In the genomic region with DNA sequence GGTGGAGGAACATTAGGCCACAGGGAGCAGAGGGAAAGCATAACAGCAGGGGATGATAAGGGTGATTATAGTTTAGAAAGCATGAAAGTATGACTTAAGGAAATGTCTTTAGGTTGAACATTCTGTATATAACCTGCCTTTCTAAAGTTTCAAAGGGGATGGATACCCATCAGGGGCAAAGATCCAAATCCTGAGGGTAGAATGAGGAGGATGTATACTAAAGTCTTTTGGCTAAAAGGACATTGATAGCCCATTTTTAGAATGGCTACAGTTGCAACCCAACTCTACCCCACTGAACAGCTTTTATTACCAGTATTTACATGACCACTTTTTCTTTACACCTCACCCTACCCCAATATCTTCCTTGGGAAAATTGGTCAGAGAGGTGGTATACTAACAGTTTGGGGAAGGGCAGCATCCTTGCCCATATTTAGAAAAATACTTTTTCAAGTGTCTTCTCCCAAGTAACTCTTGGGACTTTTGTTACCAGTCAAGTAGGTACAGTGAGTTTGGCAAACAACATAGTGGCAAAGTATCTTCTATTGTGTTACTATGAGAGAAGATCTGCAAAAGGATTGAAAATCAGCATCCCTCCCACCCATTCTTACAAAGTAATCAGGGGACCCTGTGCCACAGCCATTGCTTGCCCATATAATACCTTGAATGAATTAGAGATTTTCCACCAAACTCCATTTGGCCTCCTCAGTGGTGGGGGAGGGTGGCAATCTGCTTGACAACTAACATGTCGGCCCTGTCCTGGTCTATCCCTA, we compare ENCODE assay signal across 11 cellular contexts. TPM values are rescaled to one million over a fixed set of nuclear protein-coding genes. Genes with fewer than 3 reads are reported as not detected.
DNase-seq lines count a peak whose midpoint lies in the region; ATAC-seq, FAIRE-seq and TF ChIP-seq lines count a peak whose summit lies in the region.
"Had no signal": no experiment of that assay in that cellular context is flagged by ENCODE, and none has a peak within 500 bp of the region (broad histone marks: within the 10 kb centered on the region; RNA-seq: fewer than 3 reads in every experiment).

No MANE protein-coding gene starts in this region.

- H3K4me3 ChIP-seq in left ventricle myocardium inferior = no peak overlapping the region
- no peak overlapping the region for H3K4me3 ChIP-seq in SU-DHL-6 (ENCODE audit: insufficient read depth, low read length, poor library complexity, severe bottlenecking)
- no peak overlapping the region for H3K4me3 ChIP-seq in suprapubic skin
- H3K4me3 ChIP-seq: ovary had no signal

- ATAC-seq in left ventricle myocardium superior (no peak), foreskin keratinocyte (no peak), GM21723 (IDR thresholded peaks at IDR 0.05; ENCODE audit: unreplicated experiment) (no peak)

- H2AFZ ChIP-seq in SU-DHL-6 (ENCODE audit: low read depth, low read length, severe bottlenecking) = no peak overlapping the region

- no peak for TF ChIP-seq EP300 in suprapubic skin (IDR thresholded peaks at IDR 0.05)

- no peaks in the 10 kb centered on the region for H3K9me2 ChIP-seq in SU-DHL-6 (replicated peaks; ENCODE audit: insufficient read depth, low read length)

- H3K27me3 ChIP-seq in left ventricle myocardium inferior (ENCODE audit: low read depth) (no peaks in the 10 kb centered on the region), SU-DHL-6 (ENCODE audit: low read length) (no peaks in the 10 kb centered on the region), foreskin keratinocyte (no peaks in the 10 kb centered on the region), suprapubic skin (no peaks in the 10 kb centered on the region)
- H3K27me3 ChIP-seq: ovary had no signal

- H3K9ac ChIP-seq in SU-DHL-6 (ENCODE audit: low read length) = no peak overlapping the region

- H3K4me1 ChIP-seq in left ventricle myocardium inferior (peaks cover 33% of the 10 kb centered on the region), foreskin keratinocyte (peaks cover 18% of the 10 kb centered on the region), suprapubic skin (peaks cover 57% of the 10 kb centered on the region)

- no peak for TF ChIP-seq CTCF in left ventricle myocardium inferior (IDR thresholded peaks at IDR 0.05; ENCODE audit: borderline replicate concordance)
- no peak for TF ChIP-seq CTCF in SU-DHL-6 (IDR thresholded peaks at IDR 0.05; ENCODE audit: insufficient read depth, low read length, poor library complexity, severe bottlenecking)
- no peak for TF ChIP-seq CTCF in foreskin keratinocyte (conservative IDR thresholded peaks at IDR 0.05)
- no peak for TF ChIP-seq CTCF in suprapubic skin (IDR thresholded peaks at IDR 0.05)

- DNase-seq in left ventricle myocardium inferior = no peak
- no peak for DNase-seq in left ventricle myocardium superior
- DNase-seq in foreskin keratinocyte = no peak
- DNase-seq in suprapubic skin (ENCODE audit: low spot score in 2 of 2) = no peak
- DNase-seq in urothelium cell line (ENCODE audit: low spot score) = no peak
- no peak for DNase-seq in anterior cingulate cortex (lab: John Stamatoyannopoulos, UW)
- DNase-seq: activated CD4-positive, alpha-beta T cell treated with anti-CD3 and anti-CD28 coated beads, Interleukin-2, amount 10 ng/mL, durations not matched to agents 7 days and 5 days; ovary had no signal

- intact Hi-C loops in left ventricle myocardium inferior (cut with micrococcal nuclease) (no loop called here), left ventricle myocardium superior (cut with micrococcal nuclease) (no loop called here)

- 0 out of 2 replicates have a peak, but pooled peaks cover 6% of the 10 kb centered on the region for H3K79me2 ChIP-seq in SU-DHL-6 (ENCODE audit: insufficient read depth, low read length)

- H3K9me3 ChIP-seq in left ventricle myocardium inferior (replicated peaks) = no peaks in the 10 kb centered on the region
- H3K9me3 ChIP-seq in SU-DHL-6 (ENCODE audit: insufficient read depth, low read length) = no peaks in the 10 kb centered on the region
- no peaks in the 10 kb centered on the region for H3K9me3 ChIP-seq in suprapubic skin
- H3K9me3 ChIP-seq: ovary had no signal

- peaks cover 71% of the 10 kb centered on the region for H3K36me3 ChIP-seq in left ventricle myocardium inferior
- peaks cover 22% of the 10 kb centered on the region for H3K36me3 ChIP-seq in SU-DHL-6 (ENCODE audit: low read length)
- H3K36me3 ChIP-seq in suprapubic skin = peaks cover 62% of the 10 kb centered on the region
- H3K36me3 ChIP-seq: ovary had no signal

- H3K27ac ChIP-seq in left ventricle myocardium inferior (replicated peaks) = peak overlapping the region; percentile 7
- peak overlapping the region; percentile 16; the same call in 1 of the 2 replicates for H3K27ac ChIP-seq in SU-DHL-6 (ENCODE audit: low read depth, low read length)
- peak overlapping the region; percentile 37 for H3K27ac ChIP-seq in foreskin keratinocyte
- peak overlapping the region; percentile 30 for H3K27ac ChIP-seq in suprapubic skin
- H3K27ac ChIP-seq: ovary had no signal

- no peak for TF ChIP-seq POLR2A in suprapubic skin (IDR thresholded peaks at IDR 0.05)

- peaks cover 17% of the 10 kb centered on the region for H4K20me1 ChIP-seq in SU-DHL-6 (ENCODE audit: low read depth, low read length)

- FAIRE-seq in urothelium cell line (lab: Jason Lieb, UNC) = no peak
- FAIRE-seq: colon had no signal

- no peak overlapping the region for H3K4me2 ChIP-seq in SU-DHL-6 (ENCODE audit: low read depth, low read length, poor library complexity, severe bottlenecking)

- 83% methylated on average over 1 of the region's 1 CpG for WGBS in suprapubic skin

- peaks cover 60% of the 10 kb centered on the region for H3F3A ChIP-seq in SU-DHL-6 (ENCODE audit: insufficient read depth)

RNA-seq across cellular contexts. Expression of gene MAT2A, which starts 8.3 kb away (rescaled TPM):
- 145 TPM for total RNA-seq in left ventricle myocardium inferior
- total RNA-seq in left ventricle myocardium superior = 130 TPM
- 141 and 157 TPM in 2 replicates for total RNA-seq in foreskin keratinocyte
- 92.5 and 105 TPM in 2 replicates for polyA plus RNA-seq in foreskin keratinocyte
- 100 to 1,000 TPM; 153 to 234 (median 167) TPM for total RNA-seq in suprapubic skin

RNA-seq across cellular contexts. Expression of gene GGCX, which starts 14.0 kb away (rescaled TPM):
- total RNA-seq in left ventricle myocardium inferior (25.5 TPM), left ventricle myocardium superior (28.1 TPM), foreskin keratinocyte (36.2 and 36.8 TPM in 2 replicates), suprapubic skin (10 to 100 TPM; 23.2 to 38.9 (median 27.7) TPM)
- polyA plus RNA-seq in foreskin keratinocyte = 24.9 and 27.2 TPM in 2 replicates

RNA-seq across cellular contexts. Expression of gene VAMP8, which starts 30.1 kb away (rescaled TPM):
- total RNA-seq in left ventricle myocardium inferior (15.5 TPM), left ventricle myocardium superior (17.1 TPM), foreskin keratinocyte (93.1 and 116 TPM in 2 replicates), suprapubic skin (100 to 1,000 TPM in 1 of 4 donors, 10 to 100 TPM in 3; 85.5 to 123 (median 96.0) TPM)
- 286 and 294 TPM in 2 replicates for polyA plus RNA-seq in foreskin keratinocyte

RNA-seq across cellular contexts. Expression of gene VAMP5, which starts 37.0 kb away (rescaled TPM):
- total RNA-seq in left ventricle myocardium inferior (47.3 TPM), left ventricle myocardium superior (54.8 TPM), foreskin keratinocyte (0.99 and 1.6 TPM in 2 replicates), suprapubic skin (10 to 100 TPM in 2 of 4 donors, 1 to 10 TPM in 2; 7.9 to 24.1 (median 14.0) TPM)
- polyA plus RNA-seq in foreskin keratinocyte = 5.3 and 6.3 TPM in 2 replicates

RNA-seq across cellular contexts. Expression of gene RNF181, which starts 48.3 kb away (rescaled TPM):
- total RNA-seq in left ventricle myocardium inferior (89.2 TPM), left ventricle myocardium superior (89.9 TPM), foreskin keratinocyte (164 and 177 TPM in 2 replicates), suprapubic skin (100 to 1,000 TPM in 3 of 4 donors, 10 to 100 TPM in 1; 89.9 to 127 (median 110) TPM)
- 231 and 251 TPM in 2 replicates for polyA plus RNA-seq in foreskin keratinocyte
